Comparison of ENCODE assay signal across 10 cellular contexts in the genomic region with DNA sequence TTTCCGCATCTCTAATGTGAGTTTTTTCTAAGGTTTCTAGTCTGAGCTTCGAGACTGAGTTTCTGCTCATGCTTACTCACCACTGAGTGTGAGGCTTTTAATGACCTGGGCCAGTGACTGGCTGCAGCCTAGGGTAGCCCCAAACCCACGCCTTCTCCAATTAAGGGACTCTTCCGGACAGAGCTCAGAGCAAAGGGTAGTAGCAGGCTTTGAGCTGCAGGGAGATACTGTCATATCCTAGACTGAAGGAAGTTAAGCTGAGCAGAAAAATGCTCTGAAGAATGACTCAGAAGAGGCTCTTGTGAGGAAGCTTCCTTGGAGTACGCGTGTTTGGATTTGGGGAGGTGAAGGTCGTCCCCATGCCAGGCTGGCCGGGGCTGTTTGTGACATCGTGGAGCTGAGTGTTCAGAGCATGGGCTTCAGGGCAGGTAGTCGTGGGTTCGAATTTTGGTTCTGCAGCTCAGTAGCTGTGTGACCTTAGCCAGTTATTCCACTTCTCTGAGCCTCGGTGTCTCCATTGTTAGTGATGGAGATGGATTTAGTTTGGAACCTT. TPM values are rescaled to one million over a fixed set of nuclear protein-coding genes. Genes with fewer than 3 reads are reported as not detected.
DNase-seq lines count a peak whose midpoint lies in the region; ATAC-seq and TF ChIP-seq lines count a peak whose summit lies in the region.
"Had no signal": no experiment of that assay in that cellular context is flagged by ENCODE, and none has a peak within 500 bp of the region (broad histone marks: within the 10 kb centered on the region; RNA-seq: fewer than 3 reads in every experiment).

No MANE protein-coding gene starts in this region.

- POLR2A ChIA-PET in RWPE1 (lab: Yijun Ruan, JAX; ENCODE audit: low non-redundant PET), result interaction anchor here (1.2 kb wide), 1 partner anchor 14 kb away, joined by 3 read pairs; no protein-coding TSS in a partner anchor

- H3K27me3 ChIP-seq in tibial nerve (no peaks in the 10 kb centered on the region), gastroesophageal sphincter (no peaks in the 10 kb centered on the region)

- DNase-seq in activated CD4-positive, alpha-beta T cell treated with anti-CD3 and anti-CD28 coated beads for 48 hours, result peak; percentile 69
- DNase-seq in activated CD4-positive, alpha-beta T cell treated with anti-CD3 and anti-CD28 coated beads for 1 hour, result no peak
- DNase-seq in RWPE1 (ENCODE audit: low spot score) (peak; percentile 84), chondrocyte (ENCODE audit: low spot score) (no peak), tibial nerve (ENCODE audit: low spot score in 2 of 2) (no peak)
- DNase-seq in stimulated activated CD4-positive, alpha-beta T cell treated with anti-CD3 and anti-CD28 coated beads, Interleukin-4, amount 100 ng/mL, for 24 hours, result peak; percentile 51
- DNase-seq: occipital lobe had no signal

- ATAC-seq in gastroesophageal sphincter (no peak), GM18519 (IDR thresholded peaks at IDR 0.05; ENCODE audit: low FRiP score, unreplicated experiment) (no peak)
- ATAC-seq: A549 had no signal

- CTCF ChIA-PET in RWPE1 (lab: Yijun Ruan, JAX), result no interaction called here

- TF ChIP-seq CTCF in RWPE1 (conservative IDR thresholded peaks at IDR 0.05; ENCODE audit: low read depth) (no peak), chondrocyte (IDR thresholded peaks at IDR 0.05) (no peak), tibial nerve (IDR thresholded peaks at IDR 0.05) (no peak), gastroesophageal sphincter (IDR thresholded peaks at IDR 0.05) (no peak)

- no peaks in the 10 kb centered on the region for H3K27me3 Mint-ChIP-seq in chondrocyte (ENCODE audit: low read depth)

- H3K9me3 ChIP-seq in tibial nerve (no peaks in the 10 kb centered on the region), gastroesophageal sphincter (no peaks in the 10 kb centered on the region)
- H3K9me3 ChIP-seq: A549 had no signal

- no peaks in the 10 kb centered on the region for H3K36me3 Mint-ChIP-seq in chondrocyte (ENCODE audit: low read depth)

- no peaks in the 10 kb centered on the region for H3K9me3 Mint-ChIP-seq in chondrocyte (ENCODE audit: low read depth)

- no peak for TF ChIP-seq POLR2A in tibial nerve (IDR thresholded peaks at IDR 0.05)
- no peak for TF ChIP-seq POLR2A in gastroesophageal sphincter (IDR thresholded peaks at IDR 0.05)

- H3K36me3 ChIP-seq in tibial nerve (peaks cover 0 to 7% (median 0%) of the 10 kb centered on the region in 3 donors), gastroesophageal sphincter (peaks cover 0 to 31% of the 10 kb centered on the region in 2 donors)

- H3K4me1 ChIP-seq in tibial nerve (peaks cover 0 to 48% (median 20%) of the 10 kb centered on the region in 4 donors), gastroesophageal sphincter (peaks cover 0 to 55% (median 17%) of the 10 kb centered on the region in 3 donors)

- peaks cover 47% of the 10 kb centered on the region for H3K4me1 Mint-ChIP-seq in chondrocyte (ENCODE audit: low read depth)

- peak overlapping the region; percentile 88 for H3K27ac Mint-ChIP-seq in chondrocyte (ENCODE audit: unreplicated experiment)

- H3K27ac ChIP-seq in RWPE1, result peak overlapping the region; percentile 14; the same call in 1 of the 2 replicates
- no peak overlapping the region for H3K27ac ChIP-seq in tibial nerve
- no peak overlapping the region for H3K27ac ChIP-seq in gastroesophageal sphincter
- H3K27ac ChIP-seq: A549 had no signal

- no peak overlapping the region for H3K4me3 ChIP-seq in tibial nerve
- no peak overlapping the region for H3K4me3 ChIP-seq in gastroesophageal sphincter
- H3K4me3 ChIP-seq: A549 had no signal

- H3K4me3 Mint-ChIP-seq in chondrocyte (ENCODE audit: unreplicated experiment), result peak overlapping the region; percentile 33

- WGBS in tibial nerve, 2 donors, result 63 to 75% methylated on average over 12 of the region's 12 CpGs
- WGBS in gastroesophageal sphincter (ENCODE audit: low coverage in 1 of 2), 2 donors, result 71 to 74% methylated on average over 8 to 9 of the region's 12 CpGs

- no peak for TF ChIP-seq EP300 in tibial nerve (IDR thresholded peaks at IDR 0.05)
- TF ChIP-seq EP300 in gastroesophageal sphincter (IDR thresholded peaks at IDR 0.05), result no peak

RNA-seq across cellular contexts. Expression of a gene that starts 3.5 kb away (rescaled TPM):
- total RNA-seq in chondrocyte (21.3 to 29.6 TPM (median 23.9 TPM) in 3 replicates), tibial nerve (10 to 100 TPM; 20.1 to 50.1 (median 24.1) TPM), gastroesophageal sphincter (10 to 100 TPM; 25.9 to 56.8 (median 33.4) TPM)

RNA-seq across cellular contexts. Expression of a gene that starts 3.7 kb away (rescaled TPM):
- total RNA-seq in chondrocyte (37.3 to 45.7 TPM (median 37.7 TPM) in 3 replicates), tibial nerve (10 to 100 TPM; 44.4 to 61.2 (median 52.7) TPM), gastroesophageal sphincter (100 to 1,000 TPM in 2 of 4 donors, 10 to 100 TPM in 2; 59.9 to 113 (median 85.0) TPM)

RNA-seq across cellular contexts. Expression of a gene that starts 14.8 kb away (rescaled TPM):
- total RNA-seq in chondrocyte (45.3 to 54.3 TPM (median 47.4 TPM) in 3 replicates), tibial nerve (10 to 100 TPM; 26.0 to 55.2 (median 40.4) TPM), gastroesophageal sphincter (10 to 100 TPM; 33.9 to 45.9 (median 38.2) TPM)

RNA-seq across cellular contexts. Expression of a gene that starts 35.8 kb away (rescaled TPM):
- total RNA-seq in chondrocyte, result 39.4 to 44.2 TPM (median 39.8 TPM) in 3 replicates
- total RNA-seq in tibial nerve, result 10 to 100 TPM; 19.2 to 41.2 (median 23.0) TPM
- 10 to 100 TPM; 17.5 to 55.4 (median 33.8) TPM for total RNA-seq in gastroesophageal sphincter

Comparison
In these comparisons a context has a peak if more than half of its experiments do, and no peak if none do; other contexts are left out.
1. DNase-seq: peak in activated CD4-positive, alpha-beta T cell treated with anti-CD3 and anti-CD28 coated beads for 48 hours (single experiment), RWPE1 (single experiment) and stimulated activated CD4-positive, alpha-beta T cell treated with anti-CD3 and anti-CD28 coated beads, Interleukin-4, amount 100 ng/mL, for 24 hours (single experiment); none in activated CD4-positive, alpha-beta T cell treated with anti-CD3 and anti-CD28 coated beads for 1 hour (single experiment), chondrocyte (single experiment) and tibial nerve (0 of 2).